ENCODE assay signal across 11 cellular contexts in genomic region chr4:185933078-185933581, GRCh38.
A peak's percentile ranks its signal among the peaks of the same experiment; 100 is the strongest.
DNase-seq lines count a peak whose midpoint lies in the region; ATAC-seq and TF ChIP-seq lines count a peak whose summit lies in the region.
"Had no signal": no experiment of that assay in that cellular context is flagged by ENCODE, and none has a peak within 500 bp of the region (broad histone marks: within the 10 kb centered on the region; RNA-seq: fewer than 3 reads in every experiment).

No MANE protein-coding gene starts in this region.

- 62 to 81% (median 74%) methylated on average over 8 of the region's 8 CpGs for WGBS in spleen, 5 donors

- intact Hi-C loops in left ventricle myocardium inferior (cut with micrococcal nuclease) (no loop called here), spleen (cut with DNase I; ENCODE audit: low total_unique reads) (no loop called here)

- no peak overlapping the region for H3K4me3 ChIP-seq in left ventricle myocardium inferior
- H3K4me3 ChIP-seq in spleen: peak overlapping the region; percentile 3 to 62 (median 26)
- H3K4me3 ChIP-seq: Peyer's patch had no signal

- TF ChIP-seq CTCF in left ventricle myocardium inferior (IDR thresholded peaks at IDR 0.05; ENCODE audit: borderline replicate concordance) (no peak), spleen (IDR thresholded peaks at IDR 0.05 in 8 of 11, conservative IDR thresholded peaks at IDR 0.05 in 3 of 11) (no peak)

- ATAC-seq in HG03469 (IDR thresholded peaks at IDR 0.05; ENCODE audit: unreplicated experiment) (no peak), GM19324 (IDR thresholded peaks at IDR 0.05; ENCODE audit: low FRiP score, unreplicated experiment) (no peak), HG02623 (IDR thresholded peaks at IDR 0.05; ENCODE audit: unreplicated experiment) (no peak)

- H3K27ac ChIP-seq in left ventricle myocardium inferior (replicated peaks) (peak overlapping the region; percentile 60), spleen (peak overlapping the region; percentile 35 to 70 (median 57))
- H3K27ac ChIP-seq: Peyer's patch had no signal

- H3K36me3 ChIP-seq in left ventricle myocardium inferior (no peaks in the 10 kb centered on the region), spleen (no peaks in the 10 kb centered on the region)
- H3K36me3 ChIP-seq: Peyer's patch had no signal

- peaks cover 11% of the 10 kb centered on the region for H3K4me1 ChIP-seq in left ventricle myocardium inferior
- H3K4me1 ChIP-seq in spleen: peaks cover 0 to 4% (median 0%) of the 10 kb centered on the region in 6 donors
- H3K4me1 ChIP-seq: Peyer's patch had no signal

- H3K9me3 ChIP-seq in left ventricle myocardium inferior (replicated peaks) (no peaks in the 10 kb centered on the region), spleen (no peaks in the 10 kb centered on the region)
- H3K9me3 ChIP-seq: Peyer's patch had no signal

- H3K27me3 ChIP-seq in left ventricle myocardium inferior (ENCODE audit: low read depth) (no peaks in the 10 kb centered on the region), spleen (replicated peaks in 1 of 7) (no peaks in the 10 kb centered on the region)
- H3K27me3 ChIP-seq: Peyer's patch had no signal

- peak; percentile 8 for DNase-seq in HS-27A (ENCODE audit: low read depth)
- DNase-seq in astrocyte of the hippocampus (ENCODE audit: low read depth, low spot score): peak; percentile 64
- no peak for DNase-seq in left ventricle myocardium inferior
- DNase-seq in spleen: no peak
- no peak for DNase-seq in hypothalamus (lab: John Stamatoyannopoulos, UW)
- DNase-seq: cerebellar nuclear complex, NCI-H2107, Peyer's patch had no signal

- TF ChIP-seq POLR2A in spleen (IDR thresholded peaks at IDR 0.05): peak in 1 of 3 donors; percentile 18

Comparison
In these comparisons a context has a peak if more than half of its experiments do, and no peak if none do; other contexts are left out.
1. DNase-seq: peak in HS-27A (single experiment) and astrocyte of the hippocampus (single experiment); none in left ventricle myocardium inferior (single experiment), spleen (single experiment) and hypothalamus (0 of 51).